ENCODE assay signal across 2 cellular contexts in the genomic region with DNA sequence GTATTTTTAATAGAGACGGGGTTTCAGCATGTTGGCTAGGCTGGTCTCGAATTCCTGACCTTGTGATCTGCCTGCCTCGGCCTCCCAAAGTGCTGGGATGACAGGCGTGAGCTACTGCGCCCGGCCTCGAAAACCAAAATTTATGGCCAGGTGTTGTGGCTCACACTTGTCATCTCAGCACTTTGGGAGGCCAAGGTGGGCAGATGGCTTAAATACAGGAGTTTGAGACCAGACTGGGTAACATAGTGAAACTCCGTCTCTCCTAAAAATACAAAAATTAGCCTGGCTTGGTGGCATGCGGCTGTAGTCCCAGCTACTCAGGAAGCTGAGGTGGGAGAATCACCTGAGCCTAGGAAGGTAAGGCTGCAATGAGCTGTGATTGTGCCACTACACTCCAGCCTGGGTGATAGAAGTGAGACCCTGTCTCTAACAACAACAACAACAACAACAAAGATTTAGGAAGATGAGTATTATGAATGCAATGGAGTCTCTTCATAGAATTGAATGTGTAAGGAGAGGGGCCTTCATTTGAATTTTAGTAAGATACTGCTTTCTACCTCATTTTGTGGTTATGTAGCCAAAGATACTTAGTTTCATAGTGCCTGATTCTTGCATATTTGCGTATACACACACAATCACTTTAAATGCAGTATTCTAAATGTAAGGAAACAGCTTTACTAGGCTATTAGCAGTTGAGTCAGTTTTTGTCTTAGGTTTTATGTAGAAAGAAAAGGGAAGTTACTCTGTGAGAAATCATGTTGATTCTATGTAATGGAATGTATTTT.
TF ChIP-seq lines count a peak whose summit lies in the region.

No MANE protein-coding gene starts in this region.

TF ChIP-seq in IMR-90, 13 proteins besides CTCF, POLR2A, EP300 and RAD21 (continued from another document):
- TF ChIP-seq SMC3 (IDR thresholded peaks at IDR 0.05; ENCODE audit: low read depth, low read length) (no peak), NFE2L2 (IDR thresholded peaks at IDR 0.05; ENCODE audit: low read depth, low read length) (no peak), RCOR1 (IDR thresholded peaks at IDR 0.05; ENCODE audit: insufficient replicate concordance, low read length) (no peak), MAZ (IDR thresholded peaks at IDR 0.05; ENCODE audit: borderline replicate concordance, low read depth, low read length) (no peak), BHLHE40 (IDR thresholded peaks at IDR 0.05; ENCODE audit: low read depth, low read length) (no peak), MAFK (IDR thresholded peaks at IDR 0.05; ENCODE audit: low read depth, low read length) (no peak), MXI1 (IDR thresholded peaks at IDR 0.05; ENCODE audit: borderline replicate concordance, low read depth, low read length) (no peak), CHD1 (IDR thresholded peaks at IDR 0.05; ENCODE audit: low read depth, low read length) (no peak)
- TF ChIP-seq, protein P1, sequence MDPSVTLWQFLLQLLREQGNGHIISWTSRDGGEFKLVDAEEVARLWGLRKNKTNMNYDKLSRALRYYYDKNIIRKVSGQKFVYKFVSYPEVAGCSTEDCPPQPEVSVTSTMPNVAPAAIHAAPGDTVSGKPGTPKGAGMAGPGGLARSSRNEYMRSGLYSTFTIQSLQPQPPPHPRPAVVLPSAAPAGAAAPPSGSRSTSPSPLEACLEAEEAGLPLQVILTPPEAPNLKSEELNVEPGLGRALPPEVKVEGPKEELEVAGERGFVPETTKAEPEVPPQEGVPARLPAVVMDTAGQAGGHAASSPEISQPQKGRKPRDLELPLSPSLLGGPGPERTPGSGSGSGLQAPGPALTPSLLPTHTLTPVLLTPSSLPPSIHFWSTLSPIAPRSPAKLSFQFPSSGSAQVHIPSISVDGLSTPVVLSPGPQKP (IDR thresholded peaks at IDR 0.05; ENCODE audit: borderline replicate concordance, low read depth, low read length) = no peak
- TF ChIP-seq, protein P2, sequence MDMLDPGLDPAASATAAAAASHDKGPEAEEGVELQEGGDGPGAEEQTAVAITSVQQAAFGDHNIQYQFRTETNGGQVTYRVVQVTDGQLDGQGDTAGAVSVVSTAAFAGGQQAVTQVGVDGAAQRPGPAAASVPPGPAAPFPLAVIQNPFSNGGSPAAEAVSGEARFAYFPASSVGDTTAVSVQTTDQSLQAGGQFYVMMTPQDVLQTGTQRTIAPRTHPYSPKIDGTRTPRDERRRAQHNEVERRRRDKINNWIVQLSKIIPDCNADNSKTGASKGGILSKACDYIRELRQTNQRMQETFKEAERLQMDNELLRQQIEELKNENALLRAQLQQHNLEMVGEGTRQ (IDR thresholded peaks at IDR 0.05; ENCODE audit: low read depth, low read length) = no peak

TF ChIP-seq in WTC11, 78 proteins besides CTCF, POLR2A, EP300 and RAD21:
- TF ChIP-seq NR3C1 (CRISPR knock-in tag; conservative IDR thresholded peaks at IDR 0.05; ENCODE audit: low read depth) (no peak), SMAD3 (CRISPR knock-in tag; IDR thresholded peaks at IDR 0.05; ENCODE audit: borderline replicate concordance) (no peak), MYBL2 (CRISPR knock-in tag; IDR thresholded peaks at IDR 0.05) (no peak), CREM (CRISPR knock-in tag; IDR thresholded peaks at IDR 0.05) (no peak), GRHL2 (CRISPR knock-in tag; IDR thresholded peaks at IDR 0.05; ENCODE audit: insufficient replicate concordance, severe bottlenecking) (no peak), ETV6 (CRISPR knock-in tag; IDR thresholded peaks at IDR 0.05) (no peak), ZNF416 (CRISPR knock-in tag; IDR thresholded peaks at IDR 0.05) (no peak), TP53 (CRISPR knock-in tag; IDR thresholded peaks at IDR 0.05) (no peak)
- TF ChIP-seq, protein P3, sequence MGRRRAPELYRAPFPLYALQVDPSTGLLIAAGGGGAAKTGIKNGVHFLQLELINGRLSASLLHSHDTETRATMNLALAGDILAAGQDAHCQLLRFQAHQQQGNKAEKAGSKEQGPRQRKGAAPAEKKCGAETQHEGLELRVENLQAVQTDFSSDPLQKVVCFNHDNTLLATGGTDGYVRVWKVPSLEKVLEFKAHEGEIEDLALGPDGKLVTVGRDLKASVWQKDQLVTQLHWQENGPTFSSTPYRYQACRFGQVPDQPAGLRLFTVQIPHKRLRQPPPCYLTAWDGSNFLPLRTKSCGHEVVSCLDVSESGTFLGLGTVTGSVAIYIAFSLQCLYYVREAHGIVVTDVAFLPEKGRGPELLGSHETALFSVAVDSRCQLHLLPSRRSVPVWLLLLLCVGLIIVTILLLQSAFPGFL (CRISPR knock-in tag; IDR thresholded peaks at IDR 0.05; ENCODE audit: borderline replicate concordance) = no peak
- TF ChIP-seq, protein P4, sequence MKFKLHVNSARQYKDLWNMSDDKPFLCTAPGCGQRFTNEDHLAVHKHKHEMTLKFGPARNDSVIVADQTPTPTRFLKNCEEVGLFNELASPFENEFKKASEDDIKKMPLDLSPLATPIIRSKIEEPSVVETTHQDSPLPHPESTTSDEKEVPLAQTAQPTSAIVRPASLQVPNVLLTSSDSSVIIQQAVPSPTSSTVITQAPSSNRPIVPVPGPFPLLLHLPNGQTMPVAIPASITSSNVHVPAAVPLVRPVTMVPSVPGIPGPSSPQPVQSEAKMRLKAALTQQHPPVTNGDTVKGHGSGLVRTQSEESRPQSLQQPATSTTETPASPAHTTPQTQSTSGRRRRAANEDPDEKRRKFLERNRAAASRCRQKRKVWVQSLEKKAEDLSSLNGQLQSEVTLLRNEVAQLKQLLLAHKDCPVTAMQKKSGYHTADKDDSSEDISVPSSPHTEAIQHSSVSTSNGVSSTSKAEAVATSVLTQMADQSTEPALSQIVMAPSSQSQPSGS (CRISPR knock-in tag; IDR thresholded peaks at IDR 0.05; ENCODE audit: borderline replicate concordance, low read depth) = no peak
